Comparison of ENCODE assay signal across 31 cellular contexts in genomic region chr2:200538139-200538538, GRCh38.
"Had no signal": no experiment of that assay in that cellular context is flagged by ENCODE, and none has a peak within 500 bp of the region (broad histone marks: within the 10 kb centered on the region; RNA-seq: fewer than 3 reads in every experiment).

No MANE protein-coding gene starts in this region.

- ATAC-seq: activated T-cell treated with anti-CD3 and anti-CD28 coated beads, Interleukin-2, amount 50 U/mL, for 4 hours had no signal

- H3K4me1 ChIP-seq: ascending aorta, Peyer's patch, SJSA1 had no signal

- H3K27me3 ChIP-seq: ascending aorta, MG63, Peyer's patch, SJSA1 had no signal

- DNase-seq: activated CD4-positive, alpha-beta T cell treated with anti-CD3 and anti-CD28 coated beads for 1 hour; activated CD4-positive, alpha-beta T cell treated with anti-CD3 and anti-CD28 coated beads, Interleukin-2, amount 10 ng/mL, durations not matched to agents 7 days and 5 days; activated CD4-positive, alpha-beta T cell treated with anti-CD3 and anti-CD28 coated beads, Interleukin-2, amount 50 U/mL, for 48 hours; activated CD4-positive, CD25-positive, alpha-beta regulatory T cell; activated CD8-positive, alpha-beta memory T cell treated with anti-CD3 and anti-CD28 coated beads, Interleukin-2, amount 50 U/mL, for 4 hours; activated naive CD4-positive, alpha-beta T cell treated with anti-CD3 and anti-CD28 coated beads, Interleukin-2, amount 10 ng/mL, durations not matched to agents 7 days and 5 days; activated T-cell treated with anti-CD3 and anti-CD28 coated beads for 4 hours; activated T-cell treated with anti-CD3 and anti-CD28 coated beads, Interleukin-2, amount 50 U/mL, for 4 hours; amygdala; Kasumi-1; KG1; MG63; NCI-H1092; NCI-H1436 treated with DMSO at 0.1 percent for 48 hours; NCI-H1694 treated with DMSO at 0.1 percent for 48 hours; NCI-H2029; NCI-H2227 treated with DMSO at 0.1 percent for 48 hours; NCI-H446; NCI-H510A treated with DMSO at 0.1 percent for 48 hours; NCI-H526 treated with DMSO at 0.1 percent for 48 hours; NCI-H774; Peyer's patch; RPMI8226; SHP77 treated with DMSO at 0.1 percent for 48 hours; SW 1271; T-helper 1 cell; T-helper 2 cell; T-helper 9 cell; WERI-Rb-1 had no signal

- H3K27ac ChIP-seq: ascending aorta, Peyer's patch, SJSA1, WERI-Rb-1 had no signal

- H3K36me3 ChIP-seq: ascending aorta had no signal

- H3K4me3 ChIP-seq: ascending aorta, MG63, Peyer's patch, SJSA1 had no signal

- H3K9me3 ChIP-seq: ascending aorta, Peyer's patch, SJSA1 had no signal
